Comparison of ENCODE assay signal across 8 cellular contexts in genomic region chr1:48572632-48573258, GRCh38.
DNase-seq lines count a peak whose midpoint lies in the region; ATAC-seq, FAIRE-seq and TF ChIP-seq lines count a peak whose summit lies in the region.

No MANE protein-coding gene starts in this region.

- POLR2A ChIA-PET in MCF 10A (lab: Yijun Ruan, JAX): no interaction called here

- no peak overlapping the region for H3K27ac ChIP-seq in keratinocyte (ENCODE audit: control insufficient read depth, insufficient read depth, low read length)

- H3K36me3 Mint-ChIP-seq in MCF 10A (ENCODE audit: insufficient read depth, unreplicated experiment): no peaks in the 10 kb centered on the region

- H3K4me1 ChIP-seq in keratinocyte (ENCODE audit: control insufficient read depth, extremely low read depth, insufficient read depth, low read length): peaks cover 5% of the 10 kb centered on the region

- H3K9me3 ChIP-seq in keratinocyte (ENCODE audit: control insufficient read depth, low read depth, low read length): no peaks in the 10 kb centered on the region

- no peaks in the 10 kb centered on the region for H3K27me3 ChIP-seq in keratinocyte (ENCODE audit: control insufficient read depth, extremely low read depth, insufficient read depth, low read length)

- no peaks in the 10 kb centered on the region for H4K20me1 ChIP-seq in keratinocyte (ENCODE audit: control insufficient read depth, extremely low read depth, insufficient read depth, low read length)

- TF ChIP-seq CTCF in MCF 10A (IDR thresholded peaks at IDR 0.05; ENCODE audit: unreplicated experiment) (peak; percentile 75), keratinocyte (optimal IDR thresholded peaks at IDR 0.05 in 1 of 3, IDR thresholded peaks at IDR 0.05 in 1 of 3, conservative IDR thresholded peaks at IDR 0.05 in 1 of 3; ENCODE audit: extremely low read depth in 1 of 3, insufficient read depth in 2 of 3, low read length in 3 of 3) (peak; percentile 71 to 90 (median 89))

- dilution Hi-C loops in keratinocyte (cut with MboI; ENCODE audit: extremely low pct_ligation_motif_present, low sequenced_read_pairs): no loop called here

- peaks cover 7% of the 10 kb centered on the region for H3K4me1 Mint-ChIP-seq in MCF 10A (ENCODE audit: insufficient read depth, unreplicated experiment)

- H3K36me3 ChIP-seq in keratinocyte (ENCODE audit: control insufficient read depth in 2 of 2, extremely low read depth in 1 of 2, insufficient read depth in 2 of 2, low read length in 2 of 2): no peaks in the 10 kb centered on the region

- H3K27me3 Mint-ChIP-seq in MCF 10A (ENCODE audit: insufficient read depth, unreplicated experiment): peaks cover 11% of the 10 kb centered on the region

- no peak overlapping the region for H3K4me3 ChIP-seq in keratinocyte (ENCODE audit: control insufficient read depth in 2 of 3, extremely low read depth in 1 of 3, insufficient read depth in 2 of 3, low read depth in 1 of 3, low read length in 3 of 3)

- no peaks in the 10 kb centered on the region for H3K79me2 ChIP-seq in keratinocyte (ENCODE audit: control insufficient read depth, insufficient read depth, low read length)

- H3K9ac ChIP-seq in keratinocyte (ENCODE audit: control insufficient read depth, extremely low read depth, insufficient read depth, low read length): no peak overlapping the region

- no peak overlapping the region for H3K27ac Mint-ChIP-seq in MCF 10A (ENCODE audit: low read depth, unreplicated experiment)

- FAIRE-seq in keratinocyte (lab: Jason Lieb, UNC): no peak

- no peak overlapping the region for H3K4me3 Mint-ChIP-seq in MCF 10A (ENCODE audit: unreplicated experiment)

- CTCF ChIA-PET in MCF 10A (lab: Yijun Ruan, JAX): interaction anchor here (0.5 to 4.0 kb wide), 37 partner anchors 8 to 1776 kb away, joined by 3 to 58 read pairs (median 4); no protein-coding TSS in a partner anchor

- peak; percentile 4 for DNase-seq in CMK (ENCODE audit: low read depth)
- peak; percentile 22 for DNase-seq in HPDE6-E6E7 (ENCODE audit: extremely low spot score)
- peak; percentile 55 for DNase-seq in NCI-H82 treated with DMSO at 0.1 percent for 48 hours (lab: John Stamatoyannopoulos, UW; ENCODE audit: unreplicated experiment)
- DNase-seq in MCF 10A (ENCODE audit: unreplicated experiment): peak; percentile 62
- DNase-seq in keratinocyte (ENCODE audit: low read depth, low spot score): no peak
- peak; percentile 27 for DNase-seq in stimulated activated naive CD8-positive, alpha-beta T cell treated with anti-CD3 and anti-CD28 coated beads, Interleukin-15, Interleukin-2, amounts not matched to agents 100 U/mL and 50 U/mL, for 24 hours
- no peak for DNase-seq in effector CD8-positive, alpha-beta T cell (lab: John Stamatoyannopoulos, UW)

- no peak overlapping the region for H3K4me2 ChIP-seq in keratinocyte (ENCODE audit: control insufficient read depth, extremely low read depth, insufficient read depth, low read depth, low read length)

- peak; percentile 84 for ATAC-seq in GM18909 (IDR thresholded peaks at IDR 0.05; ENCODE audit: poor library complexity, unreplicated experiment)
- peak; percentile 64 for ATAC-seq in stimulated activated naive CD8-positive, alpha-beta T cell treated with anti-CD3 and anti-CD28 coated beads, Interleukin-15, Interleukin-2, amounts not matched to agents 100 U/mL and 50 U/mL, for 24 hours

- no TSS peak for BruUV-seq in MCF 10A (replicated peaks; lab: Mats Ljungman, UMichigan)

- no peak overlapping the region for H2AFZ ChIP-seq in keratinocyte (ENCODE audit: control insufficient read depth, low read length)

- intact Hi-C loops in MCF 10A (cut with micrococcal nuclease): loop anchor here (1.0 to 5.0 kb wide), 4 partner anchors 125 to 345 kb away; no protein-coding TSS in a partner anchor

- H3K9me1 ChIP-seq in keratinocyte (ENCODE audit: control insufficient read depth, extremely low read depth, insufficient read depth, low read length): no peaks in the 10 kb centered on the region

- H3K9me3 Mint-ChIP-seq in MCF 10A (ENCODE audit: unreplicated experiment): no peaks in the 10 kb centered on the region

Comparison
In these comparisons a context has a peak if more than half of its experiments do, and no peak if none do; other contexts are left out.
1. DNase-seq: peak in CMK (single experiment), HPDE6-E6E7 (single experiment), NCI-H82 treated with DMSO at 0.1 percent for 48 hours (single experiment), MCF 10A (single experiment) and stimulated activated naive CD8-positive, alpha-beta T cell treated with anti-CD3 and anti-CD28 coated beads, Interleukin-15, Interleukin-2, amounts not matched to agents 100 U/mL and 50 U/mL, for 24 hours (single experiment); none in keratinocyte (single experiment) and effector CD8-positive, alpha-beta T cell (single experiment).